ENCODE assay signal across 17 cellular contexts in genomic region chr5:89417990-89418820, GRCh38.
DNase-seq lines count a peak whose midpoint lies in the region; ATAC-seq, FAIRE-seq and TF ChIP-seq lines count a peak whose summit lies in the region.
"Had no signal": no experiment of that assay in that cellular context is flagged by ENCODE, and none has a peak within 500 bp of the region (broad histone marks: within the 10 kb centered on the region; RNA-seq: fewer than 3 reads in every experiment).

No MANE protein-coding gene starts in this region.

- H3K4me3 ChIP-seq in NB4 (ENCODE audit: low read depth, low read length) = no peak overlapping the region
- no peak overlapping the region for H3K4me3 ChIP-seq in K562
- H3K4me3 ChIP-seq in neural progenitor cell = no peak overlapping the region
- H3K4me3 ChIP-seq: heart left ventricle, skin epidermis had no signal

- in situ Hi-C loops in K562 (cut with MboI) = no loop called here

- BruUV-seq in K562 (replicated peaks; lab: Mats Ljungman, UMichigan) = no TSS peak

- no peak overlapping the region for H3K27ac Mint-ChIP-seq in neural progenitor cell
- H3K27ac Mint-ChIP-seq: brain had no signal

- intact Hi-C loops in K562 (cut with micrococcal nuclease) = no loop called here

- peak; percentile 72 for FAIRE-seq in K562 (lab: Jason Lieb, UNC)

- DNase-seq in Daoy (ENCODE audit: low read depth) = peak; percentile 35
- peak; percentile 10 for DNase-seq in NB4 (ENCODE audit: low read depth)
- peak in 3 of 4 experiments; percentile 7 to 84 (median 33) for DNase-seq in K562 (ENCODE audit: extremely low read depth in 1 of 4, low spot score in 3 of 4)
- no peak for DNase-seq in neural progenitor cell (ENCODE audit: low spot score)
- no peak for DNase-seq in stimulated activated CD4-positive, alpha-beta T cell treated with anti-CD3 and anti-CD28 coated beads, Interleukin-2, amount 100 ng/mL, for 48 hours
- DNase-seq in NCI-H345 (lab: John Stamatoyannopoulos, UW) = no peak
- DNase-seq in NCI-H2171 treated with DMSO at 0.1 percent for 48 hours (lab: John Stamatoyannopoulos, UW) = no peak
- DNase-seq: activated CD8-positive, alpha-beta memory T cell treated with anti-CD3 and anti-CD28 coated beads for 24 hours; GF-D8; heart left ventricle; MM.1S; NCI-H2227 treated with DMSO at 0.1 percent for 48 hours; substantia nigra had no signal

- WGBS in K562 (ENCODE audit: insufficient coverage, low coverage, missing lambda C conversion rate) = 18% methylated on average over 3 of the region's 3 CpGs

- H3K36me3 ChIP-seq in K562 (ENCODE audit: control insufficient read depth, insufficient read depth, low read length) = no peaks in the 10 kb centered on the region
- H3K36me3 ChIP-seq in neural progenitor cell = no peaks in the 10 kb centered on the region
- H3K36me3 ChIP-seq: heart left ventricle had no signal

- TF ChIP-seq POLR2A in NB4 (IDR thresholded peaks at IDR 0.05; ENCODE audit: extremely low read depth, insufficient read length) (no peak), K562 (conservative IDR thresholded peaks at IDR 0.05) (no peak)

- H3K27ac ChIP-seq in K562 (ENCODE audit: extremely low read depth, low read depth, low read length) = peak overlapping the region; percentile 53; the same call in 2 of the 3 replicates
- H3K27ac ChIP-seq in neural progenitor cell = no peak overlapping the region
- H3K27ac ChIP-seq: C4-2B had no signal

- H3K9me1 ChIP-seq in K562 (ENCODE audit: control insufficient read depth, insufficient read depth, low read length) = no peaks in the 10 kb centered on the region

- H3K4me1 ChIP-seq in K562 (replicated peaks in 1 of 2; ENCODE audit: control insufficient read depth in 2 of 2, insufficient read depth in 2 of 2, low read length in 2 of 2) (peaks cover 0 to 11% of the 10 kb centered on the region in 2 experiments; a peak in 3 of 5 replicates), neural progenitor cell (peaks cover 4% of the 10 kb centered on the region)
- H3K4me1 ChIP-seq: heart left ventricle had no signal

- H3K4me3 Mint-ChIP-seq in neural progenitor cell = no peak overlapping the region
- H3K4me3 Mint-ChIP-seq: brain had no signal

- POLR2A ChIA-PET in K562 (lab: Yijun Ruan, JAX) = interaction anchor here (0.6 to 1.2 kb wide), 2 partner anchors 14 to 68 kb away, joined by 3 read pairs; no protein-coding TSS in a partner anchor

- no peak for TF ChIP-seq CTCF in NB4 (IDR thresholded peaks at IDR 0.05; ENCODE audit: low read depth, low read length)
- peak; percentile 39 to 49 (median 40); a peak in 5 of 6 replicates for TF ChIP-seq CTCF in K562 (IDR thresholded peaks at IDR 0.05 in 2 of 3, conservative IDR thresholded peaks at IDR 0.05 in 1 of 3; ENCODE audit: insufficient read depth in 2 of 3, low read depth in 1 of 3, low read length in 3 of 3)
- TF ChIP-seq CTCF in neural progenitor cell (IDR thresholded peaks at IDR 0.05) = peak; percentile 35

- H3K4me2 ChIP-seq in K562 (ENCODE audit: insufficient read depth, low read length) = no peak overlapping the region; the same call in 1 of the 2 replicates
- H3K4me2 ChIP-seq in neural progenitor cell = no peak overlapping the region

- ATAC-seq in K562 (peak; percentile 96), HG03521 (IDR thresholded peaks at IDR 0.05; ENCODE audit: unreplicated experiment) (no peak)

- no peaks in the 10 kb centered on the region for H3K9me3 ChIP-seq in K562 (replicated peaks; ENCODE audit: control insufficient read depth, insufficient read depth, low read depth, low read length)
- no peaks in the 10 kb centered on the region for H3K9me3 ChIP-seq in neural progenitor cell (ENCODE audit: low read depth)

- H4K20me1 ChIP-seq in K562 (replicated peaks; ENCODE audit: control insufficient read depth, insufficient read depth, low read length) (no peaks in the 10 kb centered on the region), neural progenitor cell (ENCODE audit: low read depth) (no peaks in the 10 kb centered on the region)

- H3K9ac ChIP-seq in K562 (ENCODE audit: insufficient read depth in 1 of 2, low read depth in 2 of 2, low read length in 2 of 2) (no peak overlapping the region), neural progenitor cell (no peak overlapping the region)

- H3K9me3 Mint-ChIP-seq in neural progenitor cell = peaks cover 2% of the 10 kb centered on the region

- peaks cover 7% of the 10 kb centered on the region for H3K4me1 Mint-ChIP-seq in neural progenitor cell

- TF ChIP-seq RAD21 in K562 (CRISPR knock-in tag; conservative IDR thresholded peaks at IDR 0.05 in 1 of 2, IDR thresholded peaks at IDR 0.05 in 1 of 2) = peak; percentile 41 to 62; a peak in 3 of 4 replicates

- H3K27me3 Mint-ChIP-seq in neural progenitor cell (ENCODE audit: insufficient read depth, low read depth) = no peaks in the 10 kb centered on the region

- H3K79me2 ChIP-seq in K562 (ENCODE audit: control insufficient read depth, insufficient read depth, low read length) (no peaks in the 10 kb centered on the region), neural progenitor cell (ENCODE audit: low read depth) (no peaks in the 10 kb centered on the region)

- no peaks in the 10 kb centered on the region for H3K27me3 ChIP-seq in K562 (ENCODE audit: control insufficient read depth in 2 of 2, insufficient read depth in 2 of 2, low read length in 2 of 2)
- H3K27me3 ChIP-seq in neural progenitor cell = no peaks in the 10 kb centered on the region
- H3K27me3 ChIP-seq: heart left ventricle had no signal

- H3K36me3 Mint-ChIP-seq in neural progenitor cell = peaks cover 3% of the 10 kb centered on the region
- H3K36me3 Mint-ChIP-seq: brain had no signal

- H2AFZ ChIP-seq in K562 (ENCODE audit: low read depth, low read length) (0 out of 2 replicates have a peak overlapping the region, but pooled peaks have one; percentile 33), neural progenitor cell (replicated peaks) (no peak overlapping the region)

- CTCF ChIA-PET in K562 (lab: Yijun Ruan, JAX; ENCODE audit: low intra/inter-chr PET ratio) = interaction anchor here (0.5 kb wide), 1 partner anchor 1967 kb away, joined by 3 read pairs; no protein-coding TSS in a partner anchor

- no peaks in the 10 kb centered on the region for H3F3A ChIP-seq in neural progenitor cell (ENCODE audit: low read depth)

- TF ChIP-seq EP300 in K562 (IDR thresholded peaks at IDR 0.05; ENCODE audit: low read length) = peak; percentile 82

TF ChIP-seq in K562, 482 proteins besides CTCF, POLR2A, EP300 and RAD21 (continues in another document):
- TF ChIP-seq PML (IDR thresholded peaks at IDR 0.05; ENCODE audit: low read length) (peak; percentile 92), RREB1 (CRISPR knock-in tag; IDR thresholded peaks at IDR 0.05) (no peak), MEIS2 (IDR thresholded peaks at IDR 0.05; ENCODE audit: partially characterized antibody) (peak; percentile 97), ATF2 (CRISPR knock-in tag; IDR thresholded peaks at IDR 0.05) (no peak)

Comparison
In these comparisons a context has a peak if more than half of its experiments do, and no peak if none do; other contexts are left out.
1. DNase-seq: peak in Daoy (single experiment), NB4 (single experiment) and K562 (3 of 4); none in neural progenitor cell (single experiment), stimulated activated CD4-positive, alpha-beta T cell treated with anti-CD3 and anti-CD28 coated beads, Interleukin-2, amount 100 ng/mL, for 48 hours (0 of 2), NCI-H345 (single experiment) and NCI-H2171 treated with DMSO at 0.1 percent for 48 hours (single experiment).